Comparison of ENCODE assay signal across 11 cellular contexts in genomic region chr1:52631759-52632331, GRCh38. TPM values are rescaled to one million over a fixed set of nuclear protein-coding genes. Genes with fewer than 3 reads are reported as not detected.
A peak's percentile ranks its signal among the peaks of the same experiment; 100 is the strongest.
DNase-seq lines count a peak whose midpoint lies in the region; ATAC-seq and TF ChIP-seq lines count a peak whose summit lies in the region.
"Had no signal": no experiment of that assay in that cellular context is flagged by ENCODE, and none has a peak within 500 bp of the region (broad histone marks: within the 10 kb centered on the region; RNA-seq: fewer than 3 reads in every experiment).

No MANE protein-coding gene starts in this region.

- H3K27me3 ChIP-seq in OCI-LY1 (ENCODE audit: insufficient read depth, low read length), result no peaks in the 10 kb centered on the region
- H3K27me3 ChIP-seq in trophoblast cell (ENCODE audit: insufficient read depth, low read length), result peaks cover 6% of the 10 kb centered on the region
- H3K27me3 ChIP-seq in Karpas-422 (ENCODE audit: low read length), result no peaks in the 10 kb centered on the region

- H3F3A ChIP-seq in OCI-LY1 (ENCODE audit: insufficient read depth, low read length), result no peaks in the 10 kb centered on the region

- H4K12ac ChIP-seq in trophoblast cell (ENCODE audit: low read depth, low read length), result no peak overlapping the region

- no peak overlapping the region for H4K8ac ChIP-seq in trophoblast cell (ENCODE audit: low read depth, low read length)

- H3K18ac ChIP-seq in trophoblast cell (ENCODE audit: low read length), result peak overlapping the region; percentile 11

- H3K27ac ChIP-seq in OCI-LY1 (ENCODE audit: low read depth, low read length, poor library complexity, severe bottlenecking) (peak overlapping the region; percentile 83), trophoblast cell (ENCODE audit: low read depth, low read length) (no peak overlapping the region), Karpas-422 (ENCODE audit: low read length) (no peak overlapping the region)
- H3K27ac ChIP-seq: vagina had no signal

- H2BK120ac ChIP-seq in trophoblast cell (ENCODE audit: insufficient read depth, low read length, poor library complexity), result peak overlapping the region; percentile 20

- DNase-seq in SIG-M5 treated with dmso at 0.1 percent for 504 hours (lab: John Stamatoyannopoulos, UW; ENCODE audit: unreplicated experiment) (peak; percentile 88), SIG-M5 (lab: John Stamatoyannopoulos, UW) (no peak), trophoblast cell (no peak), Karpas-422 (no peak)
- no peak for DNase-seq in central memory CD8-positive, alpha-beta T cell (ENCODE audit: low spot score in 2 of 2)
- DNase-seq: OCI-M1 had no signal

- H3K9me3 Mint-ChIP-seq in central memory CD8-positive, alpha-beta T cell, result no peaks in the 10 kb centered on the region

- no peak overlapping the region for H3K4ac ChIP-seq in trophoblast cell (ENCODE audit: low read depth, low read length)

- H3K27ac Mint-ChIP-seq in central memory CD8-positive, alpha-beta T cell (ENCODE audit: low read depth), result peak overlapping the region; percentile 98

- H3K4me3 Mint-ChIP-seq in central memory CD8-positive, alpha-beta T cell, result peak overlapping the region; percentile 89

- TF ChIP-seq CTCF in OCI-LY1 (IDR thresholded peaks at IDR 0.05; ENCODE audit: low read length), result no peak

- peak overlapping the region; percentile 84 for H3K9ac ChIP-seq in OCI-LY1 (ENCODE audit: low read length)
- H3K9ac ChIP-seq in trophoblast cell (ENCODE audit: low read length), result no peak overlapping the region
- no peak overlapping the region for H3K9ac ChIP-seq in Karpas-422 (ENCODE audit: low read length)

- no CpG with 5 or more reads among the region's 8 CpGs for WGBS in trophoblast cell (ENCODE audit: extremely low coverage, insufficient coverage, insufficient read length)

- no peak for ATAC-seq in central memory CD8-positive, alpha-beta T cell (replicated peaks; ENCODE audit: extremely low read depth, poor library complexity, severe bottlenecking)
- ATAC-seq in HG03571 (IDR thresholded peaks at IDR 0.05; ENCODE audit: unreplicated experiment) (no peak), GM21576 (IDR thresholded peaks at IDR 0.05; ENCODE audit: unreplicated experiment) (no peak)

- no peak overlapping the region for H2AK5ac ChIP-seq in trophoblast cell (ENCODE audit: low read length)

- H3K79me2 ChIP-seq in OCI-LY1 (ENCODE audit: insufficient read depth, low read length) (no peaks in the 10 kb centered on the region), trophoblast cell (ENCODE audit: control insufficient read depth, insufficient read depth, low read length, poor library complexity) (peaks cover 2% of the 10 kb centered on the region), Karpas-422 (ENCODE audit: low read length) (no peaks in the 10 kb centered on the region)

- H3K4me3 ChIP-seq in OCI-LY1 (ENCODE audit: low read depth, low read length, poor library complexity, severe bottlenecking), result peak overlapping the region; percentile 66
- H3K4me3 ChIP-seq in trophoblast cell (ENCODE audit: low read depth, low read length), result no peak overlapping the region
- H3K4me3 ChIP-seq in Karpas-422 (ENCODE audit: low read length), result no peak overlapping the region

- H3K14ac ChIP-seq in trophoblast cell (ENCODE audit: low read length), result peak overlapping the region; percentile 2

- H3K36me3 Mint-ChIP-seq in central memory CD8-positive, alpha-beta T cell (ENCODE audit: insufficient read depth), result peaks cover 21% of the 10 kb centered on the region

- H3K23ac ChIP-seq in trophoblast cell (ENCODE audit: low read length), result no peak overlapping the region

- peak overlapping the region; percentile 95 for H3K4me2 ChIP-seq in OCI-LY1 (ENCODE audit: low read length)
- H3K4me2 ChIP-seq in trophoblast cell (ENCODE audit: low read length), result no peak overlapping the region
- no peak overlapping the region for H3K4me2 ChIP-seq in Karpas-422 (ENCODE audit: low read depth, low read length, poor library complexity, severe bottlenecking)

- H4K20me1 ChIP-seq in OCI-LY1 (ENCODE audit: insufficient read depth, low read length), result no peaks in the 10 kb centered on the region
- H4K20me1 ChIP-seq in Karpas-422 (ENCODE audit: insufficient read depth, low read depth, low read length), result no peaks in the 10 kb centered on the region

- H3K4me1 ChIP-seq in OCI-LY1 (ENCODE audit: insufficient read depth, low read length, severe bottlenecking), result peaks cover 94% of the 10 kb centered on the region
- peaks cover 14 to 25% of the 10 kb centered on the region in 2 experiments for H3K4me1 ChIP-seq in trophoblast cell (ENCODE audit: control insufficient read depth in 1 of 2, insufficient read depth in 2 of 2, low read length in 2 of 2)
- H3K4me1 ChIP-seq in Karpas-422 (ENCODE audit: low read length), result peaks cover 13% of the 10 kb centered on the region

- H2BK5ac ChIP-seq in trophoblast cell (ENCODE audit: low read depth, low read length, poor library complexity), result no peak overlapping the region

- no peaks in the 10 kb centered on the region; the same call in 1 of the 2 replicates for H3K36me3 ChIP-seq in OCI-LY1 (ENCODE audit: insufficient read depth, low read length)
- no peaks in the 10 kb centered on the region for H3K36me3 ChIP-seq in trophoblast cell (ENCODE audit: control insufficient read depth in 1 of 2, insufficient read depth in 2 of 2, low read length in 2 of 2)
- no peaks in the 10 kb centered on the region for H3K36me3 ChIP-seq in Karpas-422 (ENCODE audit: insufficient read depth, low read length)
- H3K36me3 ChIP-seq: vagina had no signal

- H2AFZ ChIP-seq in OCI-LY1 (ENCODE audit: low read length), result no peak overlapping the region
- no peak overlapping the region for H2AFZ ChIP-seq in trophoblast cell (ENCODE audit: insufficient read depth, low read length, poor library complexity)
- no peak overlapping the region for H2AFZ ChIP-seq in Karpas-422 (ENCODE audit: low read length)

- no peaks in the 10 kb centered on the region for H3K27me3 Mint-ChIP-seq in central memory CD8-positive, alpha-beta T cell

- H2BK12ac ChIP-seq in trophoblast cell (ENCODE audit: low read length), result peak overlapping the region; percentile 7

- H4K91ac ChIP-seq in trophoblast cell (ENCODE audit: low read depth, low read length), result peak overlapping the region; percentile 22

- H3K9me2 ChIP-seq in OCI-LY1 (ENCODE audit: low read depth, low read length) (no peaks in the 10 kb centered on the region), Karpas-422 (replicated peaks; ENCODE audit: insufficient read depth, low read length) (no peaks in the 10 kb centered on the region)

- peaks cover 70% of the 10 kb centered on the region for H3K4me1 Mint-ChIP-seq in central memory CD8-positive, alpha-beta T cell

- H3K79me1 ChIP-seq in trophoblast cell (ENCODE audit: low read length), result peaks cover 8% of the 10 kb centered on the region

- H3K9me3 ChIP-seq in OCI-LY1 (ENCODE audit: low read length) (no peaks in the 10 kb centered on the region), trophoblast cell (ENCODE audit: insufficient read depth, low read depth, low read length) (peaks cover 10% of the 10 kb centered on the region), Karpas-422 (ENCODE audit: low read length) (no peaks in the 10 kb centered on the region)
- H3K9me3 ChIP-seq: vagina had no signal

RNA-seq across cellular contexts. Expression of gene SHISAL2A, which starts 1.1 kb away (rescaled TPM):
- 0.99 and 1.1 TPM in 2 replicates for polyA plus RNA-seq in trophoblast cell (2013)
- not detected in 2 replicates for total RNA-seq in Karpas-422 (2014; rRNA removed; shearing (Covaris generic); ENCODE audit: low replicate concordance)
- total RNA-seq: glomerular endothelial cell had no signal

RNA-seq across cellular contexts. Expression of gene GPX7, which starts 29.7 kb away (rescaled TPM):
- polyA plus RNA-seq in trophoblast cell (2013), result 28.5 and 29.6 TPM in 2 replicates
- 90.5 and 90.8 TPM in 2 replicates for total RNA-seq in Karpas-422 (2014; rRNA removed; shearing (Covaris generic); ENCODE audit: low replicate concordance)
